ENCODE assay signal across 35 cellular contexts in genomic region chr13:80195649-80196048, GRCh38.
"Had no signal": no experiment of that assay in that cellular context is flagged by ENCODE, and none has a peak within 500 bp of the region (broad histone marks: within the 10 kb centered on the region; RNA-seq: fewer than 3 reads in every experiment).

No MANE protein-coding gene starts in this region.

- H3K36me3 ChIP-seq: MG63 had no signal

- H3K27me3 ChIP-seq: MG63 had no signal

- H3K9me3 ChIP-seq: MG63 had no signal

- H3K4me3 ChIP-seq: MG63 had no signal

- DNase-seq: Kasumi-1, MG63, MM.1S, MV-4-11, NCI-H1048, NCI-H1092, NCI-H1092 treated with DMSO at 0.1 percent for 48 hours, NCI-H1105, NCI-H1105 treated with DMSO at 0.1 percent for 48 hours, NCI-H1417, NCI-H1417 treated with DMSO at 0.1 percent for 48 hours, NCI-H1436, NCI-H1436 treated with DMSO at 0.1 percent for 48 hours, NCI-H146, NCI-H1694, NCI-H1694 treated with DMSO at 0.1 percent for 48 hours, NCI-H187, NCI-H187 treated with DMSO at 0.1 percent for 48 hours, NCI-H1930, NCI-H2029, NCI-H2029 treated with DMSO at 0.1 percent for 48 hours, NCI-H2081 treated with DMSO at 0.1 percent for 48 hours, NCI-H2107, NCI-H2171, NCI-H2171 treated with DMSO at 0.1 percent for 48 hours, NCI-H2227 treated with DMSO at 0.1 percent for 48 hours, NCI-H226, NCI-H345, NCI-H446, NCI-H446 treated with DMSO at 0.1 percent for 48 hours, NCI-H510A, NCI-H510A treated with DMSO at 0.1 percent for 48 hours, NCI-H524, NCI-H524 treated with DMSO at 0.1 percent for 48 hours, NCI-H526 had no signal
